Comparison of ENCODE assay signal across 1 cellular context in the genomic region with DNA sequence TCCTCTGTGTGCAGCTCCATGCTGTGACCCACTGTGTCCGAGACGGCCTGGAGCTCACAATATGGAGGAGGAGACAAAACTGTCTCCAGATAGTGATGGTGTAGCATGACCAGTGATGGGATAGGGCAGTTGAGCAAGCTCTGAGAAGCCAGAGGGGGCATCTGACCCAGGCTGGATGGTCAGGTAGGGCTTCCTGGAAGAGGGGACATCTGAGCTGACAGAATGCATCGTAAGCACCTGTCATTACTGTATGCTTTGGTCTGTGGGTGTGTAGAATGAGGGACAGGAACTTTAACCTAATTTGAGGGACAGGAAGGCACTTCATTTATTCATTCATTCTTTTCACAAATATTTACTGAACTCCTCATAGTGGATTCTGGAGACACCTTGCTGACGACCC.
TF ChIP-seq lines count a peak whose summit lies in the region.

No MANE protein-coding gene starts in this region.

TF ChIP-seq in WTC11, 78 proteins besides CTCF, POLR2A, EP300 and RAD21 (continued from another document):
- no peak for TF ChIP-seq IRF2 (CRISPR knock-in tag; IDR thresholded peaks at IDR 0.05; ENCODE audit: borderline replicate concordance, low read depth)
